ENCODE assay signal across 8 cellular contexts in the genomic region with DNA sequence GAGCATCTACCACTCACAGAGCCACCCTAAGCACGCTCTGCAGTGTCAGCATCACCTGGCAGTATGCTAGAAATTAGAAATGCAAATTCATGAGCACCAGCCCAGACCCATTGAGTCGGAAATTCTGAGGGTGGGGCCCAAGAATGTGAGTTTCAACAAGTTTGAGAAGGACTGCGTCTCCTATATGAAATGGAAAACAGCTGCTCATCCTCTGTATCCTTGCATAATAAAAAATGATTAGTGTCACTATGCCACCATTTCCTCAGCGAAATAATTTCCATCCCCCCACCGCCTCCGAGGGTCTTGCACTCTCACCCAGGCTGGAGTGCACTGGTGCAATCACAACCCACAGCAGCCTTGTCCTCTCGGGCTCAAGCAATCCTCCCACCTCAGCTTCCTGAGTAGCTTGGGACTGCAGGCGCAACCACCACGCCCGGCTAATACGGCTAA. TPM values are rescaled to one million over a fixed set of nuclear protein-coding genes. Genes with fewer than 3 reads are reported as not detected.
DNase-seq lines count a peak whose midpoint lies in the region; ATAC-seq and TF ChIP-seq lines count a peak whose summit lies in the region.

No MANE protein-coding gene starts in this region.

- no peak overlapping the region for H3K4me3 ChIP-seq in GM23248

- no peaks in the 10 kb centered on the region for H3K9me3 Mint-ChIP-seq in T-helper 1 cell treated with Interleukin-12 subunit alpha and Interleukin-12 subunit beta and Interleukin-4 antibody, amounts not matched to agents 30 μg/mL and 1 μg/mL, for 36 hours
- no peaks in the 10 kb centered on the region for H3K9me3 Mint-ChIP-seq in endothelial cell (ENCODE audit: unreplicated experiment)

- no peaks in the 10 kb centered on the region for H3K36me3 ChIP-seq in GM23248 (ENCODE audit: low read depth)

- peaks cover 10% of the 10 kb centered on the region for H3K36me3 Mint-ChIP-seq in T-helper 1 cell treated with Interleukin-12 subunit alpha and Interleukin-12 subunit beta and Interleukin-4 antibody, amounts not matched to agents 30 μg/mL and 1 μg/mL, for 36 hours (ENCODE audit: low read depth)
- H3K36me3 Mint-ChIP-seq in endothelial cell (ENCODE audit: low read depth, unreplicated experiment) = no peaks in the 10 kb centered on the region

- peaks cover 5% of the 10 kb centered on the region for H3K27me3 Mint-ChIP-seq in T-helper 1 cell treated with Interleukin-12 subunit alpha and Interleukin-12 subunit beta and Interleukin-4 antibody, amounts not matched to agents 30 μg/mL and 1 μg/mL, for 36 hours (ENCODE audit: low read depth)
- peaks cover 2% of the 10 kb centered on the region for H3K27me3 Mint-ChIP-seq in endothelial cell (ENCODE audit: unreplicated experiment)

- peak; percentile 68 for DNase-seq in CD1c-positive myeloid dendritic cell (ENCODE audit: extremely low spot score)
- DNase-seq in endothelial cell (ENCODE audit: low spot score) = no peak
- DNase-seq in stimulated activated CD4-positive, alpha-beta T cell treated with anti-CD3 and anti-CD28 coated beads, Interleukin-2, amount 100 ng/mL, for 24 hours = peak; percentile 34 to 50
- no peak for DNase-seq in NCI-H774 (lab: John Stamatoyannopoulos, UW)
- no peak for DNase-seq in GM23248
- DNase-seq in DMS 273 (lab: John Stamatoyannopoulos, UW; ENCODE audit: unreplicated experiment) = no peak

- H3F3A ChIP-seq in GM23248 (ENCODE audit: insufficient read depth) = no peaks in the 10 kb centered on the region

- no peak for TF ChIP-seq CTCF in endothelial cell (IDR thresholded peaks at IDR 0.05; ENCODE audit: unreplicated experiment)

- H3K9me2 ChIP-seq in GM23248 (ENCODE audit: insufficient read depth) = no peaks in the 10 kb centered on the region

- H3K27ac ChIP-seq in GM23248 = no peak overlapping the region

- no peaks in the 10 kb centered on the region for H4K20me1 ChIP-seq in GM23248 (ENCODE audit: insufficient read depth)

- peak overlapping the region; percentile 98 for H3K4me3 Mint-ChIP-seq in T-helper 1 cell treated with Interleukin-12 subunit alpha and Interleukin-12 subunit beta and Interleukin-4 antibody, amounts not matched to agents 30 μg/mL and 1 μg/mL, for 36 hours
- H3K4me3 Mint-ChIP-seq in endothelial cell (ENCODE audit: unreplicated experiment) = peak overlapping the region; percentile 53

- peak; percentile 29 for ATAC-seq in GM21526 (IDR thresholded peaks at IDR 0.05; ENCODE audit: low FRiP score, unreplicated experiment)

- H3K27ac Mint-ChIP-seq in T-helper 1 cell treated with Interleukin-12 subunit alpha and Interleukin-12 subunit beta and Interleukin-4 antibody, amounts not matched to agents 30 μg/mL and 1 μg/mL, for 36 hours = peak overlapping the region; percentile 98
- peak overlapping the region; percentile 98 for H3K27ac Mint-ChIP-seq in endothelial cell (ENCODE audit: unreplicated experiment)

- H3K4me1 Mint-ChIP-seq in T-helper 1 cell treated with Interleukin-12 subunit alpha and Interleukin-12 subunit beta and Interleukin-4 antibody, amounts not matched to agents 30 μg/mL and 1 μg/mL, for 36 hours (ENCODE audit: low read depth) = peaks cover 43% of the 10 kb centered on the region
- H3K4me1 Mint-ChIP-seq in endothelial cell (ENCODE audit: unreplicated experiment) = peaks cover 18% of the 10 kb centered on the region

- H3K4me1 ChIP-seq in GM23248 (ENCODE audit: insufficient read depth) = 0 out of 2 replicates have a peak, but pooled peaks cover 5% of the 10 kb centered on the region

- no peak overlapping the region for H3K9ac ChIP-seq in GM23248

- no peaks in the 10 kb centered on the region for H3K79me2 ChIP-seq in GM23248 (ENCODE audit: insufficient read depth)

- no peaks in the 10 kb centered on the region for H3K9me3 ChIP-seq in GM23248 (ENCODE audit: low read depth)

- no peak overlapping the region; the same call in 1 of the 2 replicates for H2AFZ ChIP-seq in GM23248

- H3K27me3 ChIP-seq in GM23248 (replicated peaks; ENCODE audit: insufficient read depth) = peaks cover 56% of the 10 kb centered on the region

- in situ Hi-C loops in GM23248 (cut with MboI) = no loop called here

- WGBS in GM23248 (ENCODE audit: low coverage in 1 of 2, low lambda C conversion rate in 2 of 2, missing lambda C conversion rate in 2 of 2), 2 experiments = 2 to 4% methylated on average over 11 of the region's 11 CpGs

- H3K4me2 ChIP-seq in GM23248 (ENCODE audit: unreplicated experiment) = no peak overlapping the region

RNA-seq across cellular contexts. Expression of a gene that starts 1.3 kb away (rescaled TPM):
- total RNA-seq in endothelial cell (ENCODE audit: unreplicated experiment) = 43.4 TPM
- not detected in 2 replicates for total RNA-seq in GM23248 (2014; rRNA removed; shearing (Covaris generic))
- 0.11 TPM in 1 of 2 replicates, not detected in the other for polyA plus RNA-seq in GM23248 (2016; fragmentation: Nextera tagmentation; extraction: Ambion mirVana)

Comparison
In these comparisons a context has a peak if more than half of its experiments do, and no peak if none do; other contexts are left out.
1. DNase-seq: peak in CD1c-positive myeloid dendritic cell (single experiment) and stimulated activated CD4-positive, alpha-beta T cell treated with anti-CD3 and anti-CD28 coated beads, Interleukin-2, amount 100 ng/mL, for 24 hours (2 of 2); none in endothelial cell (single experiment), NCI-H774 (single experiment), GM23248 (single experiment) and DMS 273 (single experiment).
2. RNA of a gene that starts 1.3 kb away (total RNA-seq): 43.4 TPM in endothelial cell (single experiment); not detected in GM23248; every median in the first group is over 10 times any median in the second.